8 cellular contexts compared by ENCODE assay signal in the genomic region with DNA sequence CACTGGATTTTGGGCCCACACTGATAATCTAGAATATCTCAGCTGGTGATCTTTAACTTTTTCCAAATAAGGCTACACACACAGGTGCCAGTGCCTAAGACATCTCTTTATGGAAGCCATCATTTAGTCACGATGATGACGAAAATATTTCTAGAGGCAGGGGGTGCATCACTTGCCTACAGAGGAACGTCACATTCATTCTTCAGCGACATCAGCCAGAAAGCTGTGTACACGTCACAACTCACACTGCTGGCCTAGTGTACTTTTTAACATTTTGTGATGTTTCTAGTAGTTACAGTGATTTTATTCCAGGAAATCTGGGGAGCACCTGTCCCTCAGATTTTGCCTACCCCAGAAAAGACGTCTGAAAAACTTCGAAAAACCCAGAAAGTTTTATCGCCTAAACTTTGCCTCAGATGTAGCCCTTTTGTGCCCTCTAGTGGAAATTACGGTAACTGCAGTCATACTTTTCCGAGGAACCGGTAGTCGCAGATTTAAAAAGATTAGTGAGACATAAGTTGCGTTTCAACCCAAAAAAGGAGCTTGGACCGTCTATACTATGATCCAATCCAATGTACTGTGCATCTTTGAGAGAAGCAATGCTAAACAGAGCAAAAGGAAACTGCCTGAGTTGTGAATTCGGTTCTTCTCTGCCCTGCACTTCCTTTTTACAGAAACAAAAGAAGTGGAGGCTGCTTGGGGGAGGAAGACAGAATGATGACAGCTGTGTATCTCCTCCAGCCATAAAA.
DNase-seq lines count a peak whose midpoint lies in the region; ATAC-seq and TF ChIP-seq lines count a peak whose summit lies in the region.

No MANE protein-coding gene starts in this region.

- H3K4me3 Mint-ChIP-seq in activated B cell treated with CpG ODN at 0.5 μM for 24 hours, result peak overlapping the region; percentile 81
- peak overlapping the region; percentile 84 for H3K4me3 Mint-ChIP-seq in memory B cell

- H3K27me3 ChIP-seq in AG04450 (ENCODE audit: control insufficient read depth, insufficient read depth, low read length), result no peaks in the 10 kb centered on the region

- intact Hi-C loops in activated B cell treated with CpG ODN at 0.5 μM for 24 hours (cut with micrococcal nuclease), result loop anchor here (1.0 to 2.0 kb wide), 4 partner anchors 195 to 510 kb away; no protein-coding TSS in a partner anchor

- POLR2A ChIA-PET in AG04450 (lab: Yijun Ruan, JAX), result interaction anchor here (0.6 to 1.0 kb wide), 2 partner anchors 21 to 243 kb away, joined by 3 to 4 read pairs; a partner anchor contains a TSS
- POLR2A ChIA-PET in activated B cell treated with CpG ODN at 0.5 μM for 24 hours (lab: Charles Lee), result interaction anchor here (0.6 to 1.4 kb wide), 3 partner anchors 22 to 245 kb away, joined by 3 to 8 read pairs (median 4); no protein-coding TSS in a partner anchor

- ATAC-seq in HG02943 (IDR thresholded peaks at IDR 0.05; ENCODE audit: low read depth, unreplicated experiment) (peak; percentile 61), activated B cell treated with CpG ODN at 0.5 μM for 24 hours (ENCODE audit: low read depth) (peak; percentile 76), memory B cell (ENCODE audit: low read depth) (peak; percentile 74)

- H3K4me1 Mint-ChIP-seq in activated B cell treated with CpG ODN at 0.5 μM for 24 hours, result peaks cover 6% of the 10 kb centered on the region
- peaks cover 8% of the 10 kb centered on the region for H3K4me1 Mint-ChIP-seq in memory B cell

- CTCF ChIA-PET in AG04450 (lab: Charles Lee) (interaction anchor here (0.5 to 4.5 kb wide), 52 partner anchors 9 to 491 kb away, joined by 3 to 156 read pairs (median 4); a partner anchor contains a TSS), activated B cell treated with CpG ODN at 0.5 μM for 24 hours (lab: Charles Lee) (interaction anchor here (0.8 to 2.8 kb wide), 18 partner anchors 9 to 509 kb away, joined by 3 to 15 read pairs (median 4); a partner anchor contains a TSS)

- H3K4me3 ChIP-seq in AG04450 (ENCODE audit: low read depth, low read length) (peak overlapping the region; percentile 62), GM12875 (ENCODE audit: low read depth, low read length) (peak overlapping the region; percentile 46)

- H3K9me3 ChIP-seq in AG04450 (ENCODE audit: control insufficient read depth, insufficient read depth, low read length), result no peaks in the 10 kb centered on the region

- TF ChIP-seq CTCF in AG04450 (IDR thresholded peaks at IDR 0.05; ENCODE audit: low read depth, low read length) (peak; percentile 88), GM12875 (IDR thresholded peaks at IDR 0.05; ENCODE audit: borderline replicate concordance, insufficient read depth, low read depth, low read length) (peak; percentile 74), activated B cell treated with CpG ODN at 0.5 μM for 24 hours (IDR thresholded peaks at IDR 0.05) (peak; percentile 77)

- H3K36me3 Mint-ChIP-seq in activated B cell treated with CpG ODN at 0.5 μM for 24 hours (ENCODE audit: low read depth), result no peaks in the 10 kb centered on the region
- no peaks in the 10 kb centered on the region for H3K36me3 Mint-ChIP-seq in memory B cell

- no peaks in the 10 kb centered on the region for H3K9me3 Mint-ChIP-seq in activated B cell treated with CpG ODN at 0.5 μM for 24 hours
- no peaks in the 10 kb centered on the region for H3K9me3 Mint-ChIP-seq in memory B cell

- peak; percentile 30 for DNase-seq in AG04450 (ENCODE audit: low read depth, low spot score)
- DNase-seq in NCI-H2107 (lab: John Stamatoyannopoulos, UW), result peak; percentile 59
- DNase-seq in activated B cell treated with CpG ODN at 0.5 μM for 24 hours, result no peak
- peak; percentile 47 for DNase-seq in effector CD4-positive, alpha-beta T cell
- DNase-seq in memory B cell (ENCODE audit: low spot score in 2 of 2), result peak; percentile 66 to 71
- peak; percentile 17 to 23 for DNase-seq in stimulated activated CD8-positive, alpha-beta memory T cell treated with anti-CD3 and anti-CD28 coated beads, Interleukin-7, amount 100 ng/mL, for 48 hours (ENCODE audit: extremely low read depth in 1 of 2, low read depth in 1 of 2)

- H3K27ac ChIP-seq in AG04450 (ENCODE audit: low read depth, low read length), result no peak overlapping the region

- H3K27me3 Mint-ChIP-seq in activated B cell treated with CpG ODN at 0.5 μM for 24 hours, result no peaks in the 10 kb centered on the region
- H3K27me3 Mint-ChIP-seq in memory B cell, result peaks cover 5% of the 10 kb centered on the region

- H3K27ac Mint-ChIP-seq in activated B cell treated with CpG ODN at 0.5 μM for 24 hours (peak overlapping the region; percentile 76), memory B cell (peak overlapping the region; percentile 50)
